In genomic region chr13:106533101-106533939, GRCh38 we compare ENCODE assay signal across 8 cellular contexts. TPM values are rescaled to one million over a fixed set of nuclear protein-coding genes. Genes with fewer than 3 reads are reported as not detected.
DNase-seq lines count a peak whose midpoint lies in the region; ATAC-seq and TF ChIP-seq lines count a peak whose summit lies in the region.

No MANE protein-coding gene starts in this region.

- H3K4me3 ChIP-seq in GM12875 (ENCODE audit: low read depth, low read length) (no peak overlapping the region), fibroblast of pulmonary artery (replicated peaks; ENCODE audit: low read depth, low read length) (peak overlapping the region; percentile 77)

- H3K36me3 Mint-ChIP-seq in type B pancreatic cell = peaks cover 5% of the 10 kb centered on the region

- no peaks in the 10 kb centered on the region for H3K27me3 Mint-ChIP-seq in type B pancreatic cell

- peak overlapping the region; percentile 87 for H3K27ac Mint-ChIP-seq in type B pancreatic cell

- H3K4me1 Mint-ChIP-seq in type B pancreatic cell (ENCODE audit: unreplicated experiment) = peaks cover 38% of the 10 kb centered on the region

- H3K9me3 Mint-ChIP-seq in type B pancreatic cell = no peaks in the 10 kb centered on the region

- peak overlapping the region; percentile 99 for H3K4me3 Mint-ChIP-seq in type B pancreatic cell

- 0 out of 2 replicates have a peak, but pooled peaks have one; percentile 31 for TF ChIP-seq CTCF in GM12875 (IDR thresholded peaks at IDR 0.05; ENCODE audit: borderline replicate concordance, insufficient read depth, low read depth, low read length)
- TF ChIP-seq CTCF in fibroblast of pulmonary artery (IDR thresholded peaks at IDR 0.05; ENCODE audit: low read length, missing control alignments) = peak; percentile 36
- peak; percentile 75 for TF ChIP-seq CTCF in type B pancreatic cell (conservative IDR thresholded peaks at IDR 0.05)

- peak; percentile 82 for DNase-seq in AG08395 (ENCODE audit: low spot score)
- DNase-seq in NCI-H2227 (lab: John Stamatoyannopoulos, UW; ENCODE audit: unreplicated experiment) = peak; percentile 68
- DNase-seq in activated T-cell treated with anti-CD3 and anti-CD28 coated beads, Interleukin-2, amount 50 U/mL, for 48 hours = peak; percentile 25 to 41
- peak; percentile 86 for DNase-seq in fibroblast of pulmonary artery (ENCODE audit: low read depth)
- peak; percentile 83 for DNase-seq in myocyte (ENCODE audit: low read depth)
- peak; percentile 83 for DNase-seq in type B pancreatic cell (ENCODE audit: extremely low spot score, unreplicated experiment)

- ATAC-seq in HG03280 (IDR thresholded peaks at IDR 0.05; ENCODE audit: unreplicated experiment) = no peak

RNA-seq across cellular contexts. Expression of gene EFNB2, which starts 2.1 kb away (rescaled TPM):
- total RNA-seq in myocyte (4.4 and 4.8 TPM in 2 replicates), type B pancreatic cell (ENCODE audit: low replicate concordance) (48.6 and 67.1 TPM in 2 replicates)
- 10.9 TPM for polyA plus RNA-seq in myocyte (2012)

RNA-seq across cellular contexts. Expression of gene ARGLU1, which starts 34.6 kb away (rescaled TPM):
- total RNA-seq in myocyte (59.6 and 66.2 TPM in 2 replicates), type B pancreatic cell (ENCODE audit: low replicate concordance) (89.0 and 128 TPM in 2 replicates)
- polyA plus RNA-seq in myocyte (2012) = 44.5 TPM

Comparison
In these comparisons a context has a peak if more than half of its experiments do, and no peak if none do; other contexts are left out.
1. DNase-seq: peak in every context shown above with its lines; median percentile 86 in fibroblast of pulmonary artery; 83 in myocyte; 83 in type B pancreatic cell; 82 in AG08395; 68 in NCI-H2227; 33 in activated T-cell treated with anti-CD3 and anti-CD28 coated beads, Interleukin-2, amount 50 U/mL, for 48 hours.